ENCODE assay signal across 2 cellular contexts in the genomic region with DNA sequence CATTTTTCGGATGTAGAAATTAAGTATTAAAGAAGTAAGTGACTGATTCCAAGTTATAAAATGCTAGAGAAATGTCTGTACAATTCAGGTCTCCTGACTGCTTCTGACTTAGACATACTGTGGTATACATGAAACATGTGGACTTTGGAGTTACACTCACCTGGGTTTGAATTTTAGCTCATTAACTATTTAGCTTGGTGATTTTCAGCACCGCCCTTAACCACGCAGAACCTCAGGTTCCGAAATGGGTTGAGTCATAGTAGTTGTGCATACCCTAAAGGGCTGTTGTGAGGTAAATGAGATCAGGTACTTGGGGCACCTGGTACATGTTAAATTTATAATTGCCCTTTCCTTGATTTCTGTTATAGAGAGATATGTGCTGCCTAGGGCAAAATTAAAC.
A peak's percentile ranks its signal among the peaks of the same experiment; 100 is the strongest.
TF ChIP-seq lines count a peak whose summit lies in the region.

No MANE protein-coding gene starts in this region.

TF ChIP-seq in HepG2, 621 proteins besides CTCF, POLR2A, EP300 and RAD21:
- peak; percentile 32; the same call in 1 of the 2 replicates for TF ChIP-seq HNF4A (CRISPR knock-in tag; IDR thresholded peaks at IDR 0.05)
- TF ChIP-seq SOX5 (CRISPR knock-in tag; IDR thresholded peaks at IDR 0.05; ENCODE audit: borderline replicate concordance) = no peak
- 0 out of 2 replicates have a peak, but pooled peaks have one; percentile 27 for TF ChIP-seq FOSL2 (CRISPR knock-in tag; IDR thresholded peaks at IDR 0.05)
- no peak for TF ChIP-seq PAF1 (CRISPR knock-in tag; IDR thresholded peaks at IDR 0.05)
- no peak for TF ChIP-seq KDM5B (CRISPR knock-in tag; IDR thresholded peaks at IDR 0.05; ENCODE audit: borderline replicate concordance)
- no peak for TF ChIP-seq ZNF354B (CRISPR knock-in tag; IDR thresholded peaks at IDR 0.05)
- TF ChIP-seq ZNF34 (CRISPR knock-in tag; IDR thresholded peaks at IDR 0.05; ENCODE audit: borderline replicate concordance) = no peak
- TF ChIP-seq, protein P1, sequence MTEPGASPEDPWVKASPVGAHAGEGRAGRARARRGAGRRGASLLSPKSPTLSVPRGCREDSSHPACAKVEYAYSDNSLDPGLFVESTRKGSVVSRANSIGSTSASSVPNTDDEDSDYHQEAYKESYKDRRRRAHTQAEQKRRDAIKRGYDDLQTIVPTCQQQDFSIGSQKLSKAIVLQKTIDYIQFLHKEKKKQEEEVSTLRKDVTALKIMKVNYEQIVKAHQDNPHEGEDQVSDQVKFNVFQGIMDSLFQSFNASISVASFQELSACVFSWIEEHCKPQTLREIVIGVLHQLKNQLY (CRISPR knock-in tag; IDR thresholded peaks at IDR 0.05) = no peak
- no peak for TF ChIP-seq ZKSCAN1 (IDR thresholded peaks at IDR 0.05; ENCODE audit: low read length)
TF ChIP-seq in HepG2: peak in this region for 2.

TF ChIP-seq in H1, 55 proteins besides CTCF, POLR2A, EP300 and RAD21:
- TF ChIP-seq SAP30 (IDR thresholded peaks at IDR 0.05; ENCODE audit: insufficient read depth, insufficient replicate concordance, low read length) (no peak), RXRA (IDR thresholded peaks at IDR 0.05; ENCODE audit: insufficient read depth, low read depth, low read length) (no peak), SIRT6 (IDR thresholded peaks at IDR 0.05; ENCODE audit: low read length) (no peak), MAFK (IDR thresholded peaks at IDR 0.05; ENCODE audit: low read depth, low read length) (no peak), ZNF274 (IDR thresholded peaks at IDR 0.05; ENCODE audit: borderline replicate concordance, extremely low read depth, low read length) (no peak), BRCA1 (IDR thresholded peaks at IDR 0.05; ENCODE audit: low read depth, low read length) (no peak), SP1 (IDR thresholded peaks at IDR 0.05; ENCODE audit: low read depth, low read length) (no peak), GABPA (IDR thresholded peaks at IDR 0.05; ENCODE audit: borderline replicate concordance, insufficient read depth, low read length) (no peak), CREB1 (IDR thresholded peaks at IDR 0.05) (no peak)
